8 cellular contexts compared by ENCODE assay signal in the genomic region with DNA sequence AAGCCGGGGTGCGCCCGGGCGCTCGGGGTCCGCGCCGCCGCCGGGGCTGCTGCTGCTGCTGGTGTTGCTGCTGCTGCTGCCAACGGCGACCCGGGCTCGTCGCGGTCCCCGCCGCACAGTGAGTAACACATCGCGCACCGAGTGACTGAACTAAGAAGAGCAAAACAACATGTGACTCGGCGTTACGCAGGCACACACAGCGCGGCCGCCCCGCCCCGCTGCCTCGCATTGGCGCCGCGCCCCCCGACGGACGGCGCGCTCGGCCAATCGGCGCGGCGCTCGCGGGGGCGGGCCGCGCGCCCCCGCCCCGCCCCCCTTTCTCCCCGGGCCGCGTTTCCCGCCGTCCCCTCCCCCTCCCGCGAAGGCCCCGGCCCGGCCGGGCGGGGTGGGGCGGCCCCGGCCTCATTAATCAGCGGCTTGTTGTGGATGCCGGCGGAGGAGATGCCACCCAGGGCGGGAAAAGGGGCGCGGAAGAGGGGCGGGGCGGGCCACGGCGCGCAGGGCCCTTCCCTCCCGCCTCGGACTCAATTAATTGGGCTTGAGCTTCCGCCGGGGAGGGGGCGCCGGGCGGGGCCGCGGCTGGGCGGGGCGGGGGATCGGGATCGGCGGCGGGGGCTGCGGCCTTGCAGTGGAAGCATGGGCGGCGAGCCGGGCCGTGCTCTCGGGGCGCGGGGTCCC. TPM values are rescaled to one million over a fixed set of nuclear protein-coding genes. Genes with fewer than 3 reads are reported as not detected.
A peak's percentile ranks its signal among the peaks of the same experiment; 100 is the strongest.
DNase-seq lines count a peak whose midpoint lies in the region; ATAC-seq and TF ChIP-seq lines count a peak whose summit lies in the region.

IRS2 (minus strand) TSS at position 127 of the 678 bp plus-strand sequence. CDS start 530 bp downstream, outside the sequence.

- CTCF ChIA-PET in Calu3 (lab: Charles Lee): no interaction called here

- no peaks in the 10 kb centered on the region for H4K20me1 ChIP-seq in OCI-LY3 (ENCODE audit: insufficient read depth, low read length)

- intact Hi-C loops in Calu3 (cut with micrococcal nuclease; ENCODE audit: unreplicated experiment): loop anchor here (5.0 kb wide), 1 partner anchor 311 kb away; no protein-coding TSS in a partner anchor

- peaks cover 15% of the 10 kb centered on the region for H3K27me3 ChIP-seq in HUES6 (ENCODE audit: control insufficient read depth, insufficient read depth, low read length)
- peaks cover 10% of the 10 kb centered on the region; the same call in 1 of the 2 replicates for H3K27me3 ChIP-seq in OCI-LY3 (ENCODE audit: low read depth, low read length)

- H3K4me2 ChIP-seq in OCI-LY3 (ENCODE audit: low read length): peak within 1 kb of the TSS; percentile 42

- H3K27ac Mint-ChIP-seq in Calu3 (ENCODE audit: unreplicated experiment): no peak within 1 kb of the TSS

- no peaks in the 10 kb centered on the region for H3K9me3 Mint-ChIP-seq in Calu3 (ENCODE audit: low read depth, unreplicated experiment)

- H3K36me3 Mint-ChIP-seq in Calu3 (ENCODE audit: insufficient read depth, unreplicated experiment): peaks cover 18% of the 10 kb centered on the region

- H3K27me3 Mint-ChIP-seq in Calu3 (ENCODE audit: unreplicated experiment): no peaks in the 10 kb centered on the region

- BruUV-seq in Calu3 (replicated peaks; lab: Mats Ljungman, UMichigan): no TSS peak

- H2AFZ ChIP-seq in OCI-LY3 (ENCODE audit: low read depth, low read length): peak within 1 kb of the TSS; percentile 17; the same call in 1 of the 2 replicates

- H3K9me3 ChIP-seq in HUES6 (ENCODE audit: control insufficient read depth, insufficient read depth, low read depth, low read length) (no peaks in the 10 kb centered on the region), OCI-LY3 (ENCODE audit: insufficient read depth, low read length) (no peaks in the 10 kb centered on the region)

- H3K4me3 ChIP-seq in HUES6 (ENCODE audit: low read depth, low read length): peak within 1 kb of the TSS; percentile 88
- H3K4me3 ChIP-seq in OCI-LY3 (ENCODE audit: low read length): peak within 1 kb of the TSS; percentile 77

- H3K4me1 Mint-ChIP-seq in Calu3 (ENCODE audit: low read depth, unreplicated experiment): no peaks in the 10 kb centered on the region

- H3K9ac ChIP-seq in HUES6 (ENCODE audit: low read length) (peak within 1 kb of the TSS; percentile 83), OCI-LY3 (ENCODE audit: low read length) (peak within 1 kb of the TSS; percentile 61)

- H3K79me2 ChIP-seq in OCI-LY3 (ENCODE audit: low read length): no peaks in the 10 kb centered on the region

- H3K27ac ChIP-seq in HUES6 (ENCODE audit: low read depth, low read length): peak within 1 kb of the TSS; percentile 70
- peak within 1 kb of the TSS; percentile 27; the same call in 1 of the 2 replicates for H3K27ac ChIP-seq in OCI-LY3 (ENCODE audit: low read length)
- peak within 1 kb of the TSS; percentile 75 for H3K27ac ChIP-seq in epithelial cell of prostate

- DNase-seq in Calu3 (peak; percentile 72), activated T-cell treated with anti-CD3 and anti-CD28 coated beads for 48 hours (ENCODE audit: low read depth) (peak; percentile 87), epithelial cell of prostate (ENCODE audit: low read depth, low spot score) (peak; percentile 77), mucosa of gallbladder (ENCODE audit: low spot score) (peak; percentile 96)
- peak; percentile 70 to 86 for DNase-seq in stimulated activated CD8-positive, alpha-beta memory T cell treated with anti-CD3 and anti-CD28 coated beads, Interleukin-4, amount 100 ng/mL, for 1 hour (ENCODE audit: low read depth in 2 of 2, low spot score in 1 of 2)

- TF ChIP-seq CTCF in Calu3 (IDR thresholded peaks at IDR 0.05; ENCODE audit: unreplicated experiment): no peak
- no peak for TF ChIP-seq CTCF in OCI-LY3 (IDR thresholded peaks at IDR 0.05; ENCODE audit: low read depth, low read length)

- peak within 1 kb of the TSS; percentile 69 for H3K4me3 Mint-ChIP-seq in Calu3 (ENCODE audit: low read depth, unreplicated experiment)

- H3K4me1 ChIP-seq in HUES6 (ENCODE audit: control insufficient read depth, insufficient read depth, low read length): peaks cover 6% of the 10 kb centered on the region; the same call in 1 of the 2 replicates
- H3K4me1 ChIP-seq in OCI-LY3 (ENCODE audit: low read length): no peaks in the 10 kb centered on the region

- H3K36me3 ChIP-seq in HUES6 (ENCODE audit: control insufficient read depth, insufficient read depth, low read length) (no peaks in the 10 kb centered on the region), OCI-LY3 (replicated peaks; ENCODE audit: low read depth, low read length) (no peaks in the 10 kb centered on the region)

- ATAC-seq in GM21515 (IDR thresholded peaks at IDR 0.05; ENCODE audit: unreplicated experiment): peak; percentile 97

RNA-seq across cellular contexts. Expression of gene IRS2, which starts in this region (rescaled TPM):
- 4.3 and 5.4 TPM in 2 replicates for total RNA-seq in Calu3 (2022)
- total RNA-seq in mucosa of gallbladder: 25.6 TPM

Comparison
In these comparisons a context has a peak if more than half of its experiments do, and no peak if none do; other contexts are left out.
1. Peak in every context shown above with its lines: DNase-seq, ATAC-seq, H3K4me3 ChIP-seq and H3K27ac ChIP-seq.